ENCODE assay signal across 8 cellular contexts in genomic region chr16:85416267-85417109, GRCh38.
DNase-seq lines count a peak whose midpoint lies in the region; ATAC-seq and TF ChIP-seq lines count a peak whose summit lies in the region.

No MANE protein-coding gene starts in this region.

- DNase-seq in NCI-H2196 (lab: John Stamatoyannopoulos, UW; ENCODE audit: unreplicated experiment) (peak; percentile 28), NCI-H2196 treated with DMSO at 0.1 percent for 48 hours (lab: John Stamatoyannopoulos, UW; ENCODE audit: unreplicated experiment) (no peak), NCI-H524 treated with DMSO at 0.1 percent for 48 hours (lab: John Stamatoyannopoulos, UW) (peak; percentile 48)
- DNase-seq in activated CD4-positive, alpha-beta T cell treated with anti-CD3 and anti-CD28 coated beads, Interleukin-2, amount 50 U/mL, for 4 hours = peak; percentile 58 to 66
- DNase-seq in effector memory CD8-positive, alpha-beta T cell = peak; percentile 65 to 74 (median 66)

- H3K4me3 Mint-ChIP-seq in effector memory CD8-positive, alpha-beta T cell = no peak overlapping the region
- no peak overlapping the region for H3K4me3 Mint-ChIP-seq in nephron

- peak; percentile 71 for ATAC-seq in effector memory CD8-positive, alpha-beta T cell (replicated peaks)
- ATAC-seq in GM21390 (IDR thresholded peaks at IDR 0.05; ENCODE audit: unreplicated experiment) = no peak

- no peak overlapping the region for H3K4me3 ChIP-seq in thymus (ENCODE audit: low read length)

- TF ChIP-seq CTCF in nephron (IDR thresholded peaks at IDR 0.05; ENCODE audit: unreplicated experiment in 3 of 3) = peak; percentile 50 to 64 (median 53)

- peaks cover 4% of the 10 kb centered on the region for H3K9me3 ChIP-seq in thymus (ENCODE audit: control insufficient read depth)

- H3K27ac ChIP-seq in thymus (ENCODE audit: low read depth) = peak overlapping the region; percentile 26

- peaks cover 0 to 7% of the 10 kb centered on the region in 2 donors for H3K27me3 Mint-ChIP-seq in effector memory CD8-positive, alpha-beta T cell
- no peaks in the 10 kb centered on the region for H3K27me3 Mint-ChIP-seq in nephron (ENCODE audit: low read depth)

- H3K9me3 Mint-ChIP-seq in effector memory CD8-positive, alpha-beta T cell = no peaks in the 10 kb centered on the region
- no peaks in the 10 kb centered on the region for H3K9me3 Mint-ChIP-seq in nephron

- H3K27ac Mint-ChIP-seq in effector memory CD8-positive, alpha-beta T cell = no peak overlapping the region
- no peak overlapping the region for H3K27ac Mint-ChIP-seq in nephron

- peaks cover 3% of the 10 kb centered on the region for H3K36me3 Mint-ChIP-seq in effector memory CD8-positive, alpha-beta T cell (ENCODE audit: insufficient read depth)
- H3K36me3 Mint-ChIP-seq in nephron (ENCODE audit: low read depth) = no peaks in the 10 kb centered on the region

- H3K4me1 Mint-ChIP-seq in effector memory CD8-positive, alpha-beta T cell (ENCODE audit: low read depth in 2 of 2) = peaks cover 3 to 4% of the 10 kb centered on the region in 2 donors
- peaks cover 33% of the 10 kb centered on the region for H3K4me1 Mint-ChIP-seq in nephron

- WGBS in thymus = 46% methylated on average over 23 of the region's 23 CpGs

- no peaks in the 10 kb centered on the region for H3K27me3 ChIP-seq in thymus (ENCODE audit: control insufficient read depth, insufficient read depth)

- no peaks in the 10 kb centered on the region for H3K36me3 ChIP-seq in thymus (ENCODE audit: control insufficient read depth, insufficient read depth)

- peaks cover 18% of the 10 kb centered on the region for H3K4me1 ChIP-seq in thymus (ENCODE audit: control insufficient read depth, insufficient read depth, low read length)
